In the genomic region with DNA sequence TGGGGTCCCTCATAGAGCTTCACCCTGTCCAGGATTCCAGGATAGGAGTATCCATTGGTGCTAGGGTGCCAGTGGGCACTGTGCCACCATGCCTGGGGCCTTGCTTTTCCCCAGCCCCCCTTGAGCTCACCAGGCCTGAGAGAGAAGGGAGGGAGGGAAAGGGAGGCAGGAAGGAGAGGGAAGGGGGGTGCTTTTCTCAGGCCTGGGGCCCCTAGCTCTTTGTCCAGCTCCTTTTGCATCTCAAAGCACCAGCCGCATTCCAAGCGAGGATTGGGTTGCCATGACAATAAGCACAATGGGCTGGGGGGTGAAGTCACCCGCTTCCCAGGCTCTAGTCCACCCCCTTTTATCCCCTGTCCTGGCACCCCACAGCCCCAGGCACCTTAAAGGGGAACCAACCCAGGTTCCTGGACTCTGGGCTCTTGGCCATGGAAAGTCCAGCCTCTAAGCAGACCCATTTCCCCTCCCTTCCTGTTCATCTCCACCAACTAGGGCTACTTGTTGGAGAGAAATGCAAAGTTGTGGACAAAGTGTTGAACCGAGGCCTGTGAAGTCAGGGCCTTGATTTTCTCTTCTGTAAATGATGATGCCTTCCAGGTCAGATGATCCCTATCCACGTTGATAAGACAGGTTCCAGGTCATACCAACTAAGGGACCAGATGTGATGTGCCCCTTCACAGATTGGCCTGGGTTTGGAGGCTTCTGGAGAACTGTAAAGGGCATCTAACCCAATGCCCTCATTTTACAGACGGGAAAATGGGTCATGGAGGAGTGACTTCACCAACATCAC, we compare ENCODE assay signal across 9 cellular contexts. TPM values are rescaled to one million over a fixed set of nuclear protein-coding genes. Genes with fewer than 3 reads are reported as not detected.
DNase-seq lines count a peak whose midpoint lies in the region; TF ChIP-seq lines count a peak whose summit lies in the region.
"Had no signal": no experiment of that assay in that cellular context is flagged by ENCODE, and none has a peak within 500 bp of the region (broad histone marks: within the 10 kb centered on the region; RNA-seq: fewer than 3 reads in every experiment).

No MANE protein-coding gene starts in this region.

- peak overlapping the region; percentile 58 for H3K4me3 ChIP-seq in WI38 (ENCODE audit: low read depth, low read length)

- DNase-seq in NCI-H2227 (lab: John Stamatoyannopoulos, UW; ENCODE audit: unreplicated experiment) (peak; percentile 55), NCI-H2227 treated with DMSO at 0.1 percent for 48 hours (lab: John Stamatoyannopoulos, UW) (no peak), hypothalamus (lab: John Stamatoyannopoulos, UW) (peak in 38 of 51 donors; percentile 13 to 90 (median 62)), retina (peak; percentile 74), NCI-H2081 (lab: John Stamatoyannopoulos, UW) (no peak), ureter (ENCODE audit: low spot score) (no peak), T1000 (lab: John Stamatoyannopoulos, UW) (no peak)
- DNase-seq: NCI-H226 had no signal

- TF ChIP-seq CTCF in WI38 (IDR thresholded peaks at IDR 0.05; ENCODE audit: low read depth, low read length), result no peak

RNA-seq across cellular contexts. Expression of a gene that starts 11.4 kb away (rescaled TPM):
- total RNA-seq in ureter, result 54.6 TPM

RNA-seq across cellular contexts. Expression of a gene that starts 12.2 kb away (rescaled TPM):
- total RNA-seq in ureter, result 31.6 TPM

RNA-seq across cellular contexts. Expression of a gene that starts 22.6 kb away (rescaled TPM):
- total RNA-seq in ureter, result 1.6 TPM

RNA-seq across cellular contexts. Expression of a gene that starts 23.2 kb away (rescaled TPM):
- 293 TPM for total RNA-seq in ureter

RNA-seq across cellular contexts. Expression of a gene that starts 56.0 kb away (rescaled TPM):
- total RNA-seq in ureter, result 75.4 TPM

Comparison
In these comparisons a context has a peak if more than half of its experiments do, and no peak if none do; other contexts are left out.
1. DNase-seq: peak in NCI-H2227 (single experiment), hypothalamus (38 of 51) and retina (single experiment); none in NCI-H2227 treated with DMSO at 0.1 percent for 48 hours (single experiment), NCI-H2081 (0 of 2), ureter (single experiment) and T1000 (single experiment).